8 cellular contexts compared by ENCODE assay signal in the genomic region with DNA sequence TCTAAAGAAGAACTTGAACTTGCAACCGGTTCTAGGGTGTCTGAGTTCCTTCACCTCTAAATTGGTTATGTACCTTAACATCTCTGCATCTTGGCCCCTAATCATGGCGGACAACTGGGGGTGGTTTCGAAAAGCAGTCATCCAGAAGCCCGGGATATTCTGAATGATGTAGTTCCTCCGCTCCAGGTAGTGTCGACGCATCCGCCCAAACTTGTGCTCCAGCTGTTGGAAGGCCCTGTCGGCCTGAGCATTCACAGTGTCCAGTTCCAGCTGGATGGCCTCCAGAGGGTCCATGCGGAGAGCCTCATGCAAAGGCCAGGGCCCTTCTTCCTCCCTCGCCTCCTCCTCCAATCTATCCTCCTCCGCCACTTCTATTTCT. TPM values are rescaled to one million over a fixed set of nuclear protein-coding genes. Genes with fewer than 3 reads are reported as not detected.
DNase-seq lines count a peak whose midpoint lies in the region; ATAC-seq and TF ChIP-seq lines count a peak whose summit lies in the region.

No MANE protein-coding gene starts in this region.

- peaks cover 75% of the 10 kb centered on the region for H3K4me1 Mint-ChIP-seq in CD4-positive, alpha-beta T cell (ENCODE audit: low read depth)
- peaks cover 58% of the 10 kb centered on the region for H3K4me1 Mint-ChIP-seq in activated T-cell treated with anti-CD3 and anti-CD28 coated beads, Interleukin-2, amount 50 U/mL, for 72 hours (ENCODE audit: low read depth)

- peak in 3 of 10 experiments; percentile 9 to 32 (median 12) for DNase-seq in CD4-positive, alpha-beta T cell
- peak in 1 of 2 donors; percentile 19 for DNase-seq in activated T-cell treated with anti-CD3 and anti-CD28 coated beads, Interleukin-2, amount 50 U/mL, for 72 hours
- DNase-seq in left cardiac atrium (peak; percentile 70), retinal pigment epithelial cell (ENCODE audit: low read depth) (no peak), SIG-M5 (lab: John Stamatoyannopoulos, UW) (no peak), GM13977 (ENCODE audit: low spot score) (no peak), NCI-H1694 treated with DMSO at 0.1 percent for 48 hours (lab: John Stamatoyannopoulos, UW) (no peak)

- POLR2A ChIA-PET in CD4-positive, alpha-beta T cell (lab: Charles Lee) = interaction anchor here (0.9 to 5.2 kb wide), 19 partner anchors 10 to 403 kb away, joined by 3 to 122 read pairs (median 7); a partner anchor contains a TSS

- H3K9me3 ChIP-seq in CD4-positive, alpha-beta T cell (ENCODE audit: control insufficient read depth, low read length) = no peaks in the 10 kb centered on the region

- no peak for ATAC-seq in CD4-positive, alpha-beta T cell (ENCODE audit: poor library complexity)
- ATAC-seq in HG02884 (IDR thresholded peaks at IDR 0.05; ENCODE audit: unreplicated experiment) = peak; percentile 1
- peak; percentile 1 to 3 for ATAC-seq in activated T-cell treated with anti-CD3 and anti-CD28 coated beads, Interleukin-2, amount 50 U/mL, for 72 hours (replicated peaks in 1 of 2)
- ATAC-seq in left cardiac atrium = peak; percentile 51 to 66

- H3K27me3 ChIP-seq in CD4-positive, alpha-beta T cell (ENCODE audit: control insufficient read depth, insufficient read depth, low read length) = no peaks in the 10 kb centered on the region

- intact Hi-C loops in CD4-positive, alpha-beta T cell (cut with DNase I, micrococcal nuclease) = loop anchor here (1.0 kb wide), 1 partner anchor 25 kb away; a partner anchor contains a TSS
- intact Hi-C loops in left cardiac atrium (cut with DNase I) = loop anchor here (10.0 kb wide), 1 partner anchor 286 kb away; no protein-coding TSS in a partner anchor

- peak overlapping the region; percentile 96 for H3K4me3 Mint-ChIP-seq in CD4-positive, alpha-beta T cell
- H3K4me3 Mint-ChIP-seq in activated T-cell treated with anti-CD3 and anti-CD28 coated beads, Interleukin-2, amount 50 U/mL, for 72 hours = peak overlapping the region; percentile 88 to 98

- peaks cover 63% of the 10 kb centered on the region for H3K36me3 Mint-ChIP-seq in CD4-positive, alpha-beta T cell (ENCODE audit: low read depth)
- H3K36me3 Mint-ChIP-seq in activated T-cell treated with anti-CD3 and anti-CD28 coated beads, Interleukin-2, amount 50 U/mL, for 72 hours (ENCODE audit: insufficient read depth in 2 of 2) = peaks cover 16 to 21% of the 10 kb centered on the region in 2 donors

- peak overlapping the region; percentile 99 for H3K27ac ChIP-seq in CD4-positive, alpha-beta T cell (ENCODE audit: low read depth, low read length)

- no peak for TF ChIP-seq CTCF in CD4-positive, alpha-beta T cell (IDR thresholded peaks at IDR 0.05)
- TF ChIP-seq CTCF in retinal pigment epithelial cell (conservative IDR thresholded peaks at IDR 0.05; ENCODE audit: low read depth, low read length) = no peak
- TF ChIP-seq CTCF in GM13977 (IDR thresholded peaks at IDR 0.05; ENCODE audit: extremely low read depth, insufficient read depth, missing control alignments) = no peak

- peak overlapping the region; percentile 95 for H3K27ac Mint-ChIP-seq in CD4-positive, alpha-beta T cell
- peak overlapping the region; percentile 99 for H3K27ac Mint-ChIP-seq in activated T-cell treated with anti-CD3 and anti-CD28 coated beads, Interleukin-2, amount 50 U/mL, for 72 hours

- peak overlapping the region; percentile 89 for H3K4me3 ChIP-seq in retinal pigment epithelial cell (ENCODE audit: low read length)

- H3K27me3 Mint-ChIP-seq in CD4-positive, alpha-beta T cell = no peaks in the 10 kb centered on the region
- no peaks in the 10 kb centered on the region for H3K27me3 Mint-ChIP-seq in activated T-cell treated with anti-CD3 and anti-CD28 coated beads, Interleukin-2, amount 50 U/mL, for 72 hours (ENCODE audit: low read depth)

- CTCF ChIA-PET in CD4-positive, alpha-beta T cell (lab: Charles Lee) = interaction anchor here (0.8 to 3.8 kb wide), 5 partner anchors 9 to 294 kb away, joined by 3 to 42 read pairs (median 6); a partner anchor contains a TSS

- in situ Hi-C loops in GM13977 (cut with MboI; ENCODE audit: low pct_unique_long_range_greater_than_20kb, low sequenced_read_pairs, unreplicated experiment) = no loop called here

- H3K9me3 Mint-ChIP-seq in CD4-positive, alpha-beta T cell = no peaks in the 10 kb centered on the region
- H3K9me3 Mint-ChIP-seq in activated T-cell treated with anti-CD3 and anti-CD28 coated beads, Interleukin-2, amount 50 U/mL, for 72 hours = no peaks in the 10 kb centered on the region

RNA-seq across cellular contexts. Expression of a gene that starts 0.9 kb away (rescaled TPM):
- total RNA-seq in CD4-positive, alpha-beta T cell = 100 to 1,000 TPM; 225 to 226 TPM
- total RNA-seq in activated T-cell treated with anti-CD3 and anti-CD28 coated beads, Interleukin-2, amount 50 U/mL, for 72 hours = 10 to 100 TPM; 43.2 to 55.0 TPM
- 10 to 100 TPM; 78.2 to 90.8 TPM for total RNA-seq in left cardiac atrium

RNA-seq across cellular contexts. Expression of a gene that starts 25.0 kb away (rescaled TPM):
- total RNA-seq in CD4-positive, alpha-beta T cell = 10 to 100 TPM; 35.9 to 37.7 TPM
- total RNA-seq in activated T-cell treated with anti-CD3 and anti-CD28 coated beads, Interleukin-2, amount 50 U/mL, for 72 hours = 10 to 100 TPM; 12.5 to 12.6 TPM
- total RNA-seq in left cardiac atrium = 10 to 100 TPM; 28.0 to 35.0 TPM
